ENCODE assay signal across 16 cellular contexts in genomic region chr15:87896926-87897325, GRCh38.
DNase-seq lines count a peak whose midpoint lies in the region; ATAC-seq and TF ChIP-seq lines count a peak whose summit lies in the region.
"Had no signal": no experiment of that assay in that cellular context is flagged by ENCODE, and none has a peak within 500 bp of the region (broad histone marks: within the 10 kb centered on the region; RNA-seq: fewer than 3 reads in every experiment).

No MANE protein-coding gene starts in this region.

- no peak for DNase-seq in Right ventricle myocardium inferior (ENCODE audit: missing footprints)
- DNase-seq in heart left ventricle, result no peak
- DNase-seq in esophagus muscularis mucosa (ENCODE audit: extremely low spot score), result peak; percentile 74
- peak; percentile 52 for DNase-seq in midbrain (lab: John Stamatoyannopoulos, UW)
- peak; percentile 21 for DNase-seq in superior temporal gyrus (ENCODE audit: extremely low spot score)
- DNase-seq in trophoblast cell, result no peak
- DNase-seq in stimulated activated CD4-positive, alpha-beta T cell treated with anti-CD3 and anti-CD28 coated beads, Interleukin-1b, Interleukin-23, amount 100 ng/mL, for 48 hours, result no peak
- no peak for DNase-seq in NCI-H2029 (lab: John Stamatoyannopoulos, UW)
- DNase-seq: 8988T; AML-193; CD4-positive, CD25-positive, alpha-beta regulatory T cell; DMS 273 treated with DMSO at 0.1 percent for 48 hours; DMS79; GOT3; H9 had no signal

- no peak overlapping the region for H3K9ac ChIP-seq in trophoblast cell (ENCODE audit: low read length)
- H3K9ac ChIP-seq: BLaER1 treated with 17β-estradiol and CSF1 and Interleukin-3, amounts not matched to agents 10 nM and 100 nM had no signal

- no peaks in the 10 kb centered on the region for H3K79me1 ChIP-seq in trophoblast cell (ENCODE audit: low read length)

- TF ChIP-seq CTCF in heart left ventricle (IDR thresholded peaks at IDR 0.05) (no peak), esophagus muscularis mucosa (IDR thresholded peaks at IDR 0.05) (no peak)

- no peak overlapping the region for H4K12ac ChIP-seq in trophoblast cell (ENCODE audit: low read depth, low read length)

- H3K27me3 ChIP-seq in heart left ventricle (peaks cover 0 to 5% (median 0%) of the 10 kb centered on the region in 9 donors), esophagus muscularis mucosa (peaks cover 0 to 6% (median 0%) of the 10 kb centered on the region in 4 donors), trophoblast cell (ENCODE audit: insufficient read depth, low read length) (no peaks in the 10 kb centered on the region)
- H3K27me3 ChIP-seq: BLaER1 treated with 17β-estradiol and CSF1 and Interleukin-3, amounts not matched to agents 10 nM and 100 nM had no signal

- H2BK120ac ChIP-seq in trophoblast cell (ENCODE audit: insufficient read depth, low read length, poor library complexity), result no peak overlapping the region

- no peak overlapping the region for H2AK5ac ChIP-seq in trophoblast cell (ENCODE audit: low read length)

- H3K4me1 ChIP-seq in heart left ventricle, result no peaks in the 10 kb centered on the region
- no peaks in the 10 kb centered on the region for H3K4me1 ChIP-seq in esophagus muscularis mucosa
- H3K4me1 ChIP-seq in trophoblast cell (ENCODE audit: control insufficient read depth in 1 of 2, insufficient read depth in 2 of 2, low read length in 2 of 2), result no peaks in the 10 kb centered on the region

- H3K4ac ChIP-seq in trophoblast cell (ENCODE audit: low read depth, low read length), result no peak overlapping the region

- H3K4me3 ChIP-seq in heart left ventricle (no peak overlapping the region), esophagus muscularis mucosa (no peak overlapping the region), trophoblast cell (ENCODE audit: low read depth, low read length) (no peak overlapping the region)
- H3K4me3 ChIP-seq: BLaER1 treated with 17β-estradiol and CSF1 and Interleukin-3, amounts not matched to agents 10 nM and 100 nM had no signal

- no peak overlapping the region for H2BK12ac ChIP-seq in trophoblast cell (ENCODE audit: low read length)

- no peaks in the 10 kb centered on the region for H3K9me3 ChIP-seq in heart left ventricle
- no peaks in the 10 kb centered on the region for H3K9me3 ChIP-seq in esophagus muscularis mucosa
- no peaks in the 10 kb centered on the region for H3K9me3 ChIP-seq in trophoblast cell (ENCODE audit: insufficient read depth, low read depth, low read length)
- H3K9me3 ChIP-seq: BLaER1 treated with 17β-estradiol and CSF1 and Interleukin-3, amounts not matched to agents 10 nM and 100 nM had no signal

- no peak for TF ChIP-seq EP300 in esophagus muscularis mucosa (IDR thresholded peaks at IDR 0.05)

- TF ChIP-seq POLR2A in heart left ventricle (IDR thresholded peaks at IDR 0.05) (no peak), esophagus muscularis mucosa (IDR thresholded peaks at IDR 0.05; ENCODE audit: low read depth) (no peak)

- no peak overlapping the region for H4K91ac ChIP-seq in trophoblast cell (ENCODE audit: low read depth, low read length)

- no peak overlapping the region for H3K23ac ChIP-seq in trophoblast cell (ENCODE audit: low read length)

- H2BK5ac ChIP-seq in trophoblast cell (ENCODE audit: low read depth, low read length, poor library complexity), result no peak overlapping the region

- H3K36me3 ChIP-seq in heart left ventricle (no peaks in the 10 kb centered on the region), esophagus muscularis mucosa (no peaks in the 10 kb centered on the region), trophoblast cell (ENCODE audit: control insufficient read depth in 1 of 2, insufficient read depth in 2 of 2, low read length in 2 of 2) (no peaks in the 10 kb centered on the region)
- H3K36me3 ChIP-seq: BLaER1 treated with 17β-estradiol and CSF1 and Interleukin-3, amounts not matched to agents 10 nM and 100 nM had no signal

- no peak overlapping the region for H3K14ac ChIP-seq in trophoblast cell (ENCODE audit: low read length)

- no peaks in the 10 kb centered on the region for H3K79me2 ChIP-seq in trophoblast cell (ENCODE audit: control insufficient read depth, insufficient read depth, low read length, poor library complexity)

- no peak overlapping the region for H3K4me2 ChIP-seq in trophoblast cell (ENCODE audit: low read length)
- H3K4me2 ChIP-seq: BLaER1 treated with 17β-estradiol and CSF1 and Interleukin-3, amounts not matched to agents 10 nM and 100 nM had no signal

- no peak overlapping the region for H2AFZ ChIP-seq in trophoblast cell (ENCODE audit: insufficient read depth, low read length, poor library complexity)

- 58 to 70% (median 66%) methylated on average over 3 to 4 of the region's 4 CpGs for WGBS in heart left ventricle, 4 donors
- 57% methylated on average over 4 of the region's 4 CpGs for whole genome bisulfite sequencing in esophagus muscularis mucosa
- no CpG with 5 or more reads among the region's 4 CpGs for WGBS in trophoblast cell (ENCODE audit: extremely low coverage, insufficient coverage, insufficient read length)

- intact Hi-C loops in Right ventricle myocardium inferior (cut with DNase I), result no loop called here
- intact Hi-C loops in heart left ventricle (cut with DNase I), result no loop called here
- intact Hi-C loops in esophagus muscularis mucosa (cut with DNase I), result no loop called here

- H4K8ac ChIP-seq in trophoblast cell (ENCODE audit: low read depth, low read length), result no peak overlapping the region

- H3K27ac ChIP-seq in heart left ventricle (no peak overlapping the region), esophagus muscularis mucosa (replicated peaks in 1 of 4) (no peak overlapping the region), trophoblast cell (ENCODE audit: low read depth, low read length) (no peak overlapping the region)
- H3K27ac ChIP-seq: BLaER1 treated with 17β-estradiol and CSF1 and Interleukin-3, amounts not matched to agents 10 nM and 100 nM had no signal

- peak; percentile 39 for ATAC-seq in Right ventricle myocardium inferior
- ATAC-seq in heart left ventricle, result no peak

- no peak overlapping the region for H3K18ac ChIP-seq in trophoblast cell (ENCODE audit: low read length)

Comparison
In these comparisons a context has a peak if more than half of its experiments do, and no peak if none do; other contexts are left out.
1. DNase-seq: peak in esophagus muscularis mucosa (single experiment), midbrain (single experiment) and superior temporal gyrus (single experiment); none in Right ventricle myocardium inferior (single experiment), heart left ventricle (0 of 5), trophoblast cell (0 of 2), stimulated activated CD4-positive, alpha-beta T cell treated with anti-CD3 and anti-CD28 coated beads, Interleukin-1b, Interleukin-23, amount 100 ng/mL, for 48 hours (single experiment) and NCI-H2029 (single experiment).